8 cellular contexts compared by ENCODE assay signal in genomic region chr4:81504685-81505598, GRCh38. TPM values are rescaled to one million over a fixed set of nuclear protein-coding genes. Genes with fewer than 3 reads are reported as not detected.
A peak's percentile ranks its signal among the peaks of the same experiment; 100 is the strongest.
DNase-seq lines count a peak whose midpoint lies in the region; ATAC-seq and TF ChIP-seq lines count a peak whose summit lies in the region.

No MANE protein-coding gene starts in this region.

- ATAC-seq in GM18873 (IDR thresholded peaks at IDR 0.05; ENCODE audit: low FRiP score, unreplicated experiment), result peak; percentile 44
- peak; percentile 64 for ATAC-seq in HG03442 (IDR thresholded peaks at IDR 0.05; ENCODE audit: unreplicated experiment)

- POLR2A ChIA-PET in activated CD4-positive, alpha-beta memory T cell treated with anti-CD3 and anti-CD28 coated beads for 36 hours (lab: Charles Lee), result interaction anchor here (0.7 kb wide), 1 partner anchor 35 kb away, joined by 3 read pairs; no protein-coding TSS in a partner anchor

- intact Hi-C loops in activated CD4-positive, alpha-beta memory T cell treated with anti-CD3 and anti-CD28 coated beads for 36 hours (cut with micrococcal nuclease), result loop anchor here (1.0 to 5.0 kb wide), 4 partner anchors 10 to 84 kb away; no protein-coding TSS in a partner anchor
- intact Hi-C loops in esophagus squamous epithelium (cut with DNase I), result no loop called here

- CTCF ChIA-PET in activated CD4-positive, alpha-beta memory T cell treated with anti-CD3 and anti-CD28 coated beads for 36 hours (lab: Charles Lee), result interaction anchor here (0.9 to 1.3 kb wide), 2 partner anchors 13 to 38 kb away, joined by 3 to 4 read pairs; no protein-coding TSS in a partner anchor

- H3K9me3 Mint-ChIP-seq in activated CD4-positive, alpha-beta memory T cell treated with anti-CD3 and anti-CD28 coated beads for 36 hours, result no peaks in the 10 kb centered on the region

- H3K9me3 ChIP-seq in esophagus squamous epithelium, result no peaks in the 10 kb centered on the region

- peak overlapping the region in 3 of 4 donors; percentile 63 to 83 (median 73) for H3K27ac ChIP-seq in esophagus squamous epithelium

- H3K4me1 Mint-ChIP-seq in activated CD4-positive, alpha-beta memory T cell treated with anti-CD3 and anti-CD28 coated beads for 36 hours (ENCODE audit: low read depth), result peaks cover 30% of the 10 kb centered on the region

- H3K4me1 ChIP-seq in esophagus squamous epithelium, result peaks cover 0 to 11% (median 8%) of the 10 kb centered on the region in 3 donors

- in situ Hi-C loops in GM13976 (cut with MboI; ENCODE audit: low sequenced_read_pairs, unreplicated experiment), result no loop called here

- no peaks in the 10 kb centered on the region for H3K36me3 Mint-ChIP-seq in activated CD4-positive, alpha-beta memory T cell treated with anti-CD3 and anti-CD28 coated beads for 36 hours

- H3K27me3 Mint-ChIP-seq in activated CD4-positive, alpha-beta memory T cell treated with anti-CD3 and anti-CD28 coated beads for 36 hours, result no peaks in the 10 kb centered on the region

- no peak for TF ChIP-seq CTCF in esophagus squamous epithelium (IDR thresholded peaks at IDR 0.05)
- no peak for TF ChIP-seq CTCF in GM13976 (IDR thresholded peaks at IDR 0.05; ENCODE audit: borderline replicate concordance, control extremely low read depth, extremely low read depth, insufficient read depth, missing control alignments)

- H3K27me3 ChIP-seq in esophagus squamous epithelium, result no peaks in the 10 kb centered on the region

- H3K27ac Mint-ChIP-seq in activated CD4-positive, alpha-beta memory T cell treated with anti-CD3 and anti-CD28 coated beads for 36 hours, result peak overlapping the region; percentile 18

- TF ChIP-seq POLR2A in esophagus squamous epithelium (IDR thresholded peaks at IDR 0.05), result peak in 2 of 4 donors; percentile 31 to 33

- no peaks in the 10 kb centered on the region for H3K36me3 ChIP-seq in esophagus squamous epithelium

- DNase-seq in activated CD4-positive, alpha-beta memory T cell treated with anti-CD3 and anti-CD28 coated beads for 36 hours, result peak; percentile 82
- DNase-seq in esophagus squamous epithelium (lab: John Stamatoyannopoulos, UW) (peak; percentile 23), NCI-H187 (lab: John Stamatoyannopoulos, UW) (no peak), NCI-H2107 (lab: John Stamatoyannopoulos, UW) (no peak), GM13976 (ENCODE audit: low spot score) (no peak)
- peak; percentile 49 to 50 for DNase-seq in stimulated activated CD4-positive, alpha-beta T cell treated with anti-CD3 and anti-CD28 coated beads, Interleukin-12 subunit alpha, Interleukin-12 subunit beta, amount 100 ng/mL, for 24 hours (ENCODE audit: low read depth in 2 of 2)

- H3K4me3 Mint-ChIP-seq in activated CD4-positive, alpha-beta memory T cell treated with anti-CD3 and anti-CD28 coated beads for 36 hours, result peak overlapping the region; percentile 31

- H3K4me3 ChIP-seq in esophagus squamous epithelium, result peak overlapping the region in 1 of 4 donors; percentile 13

- 49 to 53% methylated on average over 9 to 10 of the region's 10 CpGs for WGBS in esophagus squamous epithelium, 2 donors

RNA-seq across cellular contexts. Expression of gene RASGEF1B, which starts 33.2 kb away (rescaled TPM):
- total RNA-seq in activated CD4-positive, alpha-beta memory T cell treated with anti-CD3 and anti-CD28 coated beads for 36 hours, result 1 to 10 TPM; 4.4 to 4.6 TPM
- 10 to 100 TPM in 3 of 4 donors, 1 to 10 TPM in 1; 9.1 to 18.9 (median 13.9) TPM for total RNA-seq in esophagus squamous epithelium

Comparison
In these comparisons a context has a peak if more than half of its experiments do, and no peak if none do; other contexts are left out.
1. DNase-seq: peak in activated CD4-positive, alpha-beta memory T cell treated with anti-CD3 and anti-CD28 coated beads for 36 hours (single experiment), esophagus squamous epithelium (single experiment) and stimulated activated CD4-positive, alpha-beta T cell treated with anti-CD3 and anti-CD28 coated beads, Interleukin-12 subunit alpha, Interleukin-12 subunit beta, amount 100 ng/mL, for 24 hours (2 of 2); none in NCI-H187 (0 of 2), NCI-H2107 (single experiment) and GM13976 (single experiment).